Comparison of ENCODE assay signal across 1 cellular context in the genomic region with DNA sequence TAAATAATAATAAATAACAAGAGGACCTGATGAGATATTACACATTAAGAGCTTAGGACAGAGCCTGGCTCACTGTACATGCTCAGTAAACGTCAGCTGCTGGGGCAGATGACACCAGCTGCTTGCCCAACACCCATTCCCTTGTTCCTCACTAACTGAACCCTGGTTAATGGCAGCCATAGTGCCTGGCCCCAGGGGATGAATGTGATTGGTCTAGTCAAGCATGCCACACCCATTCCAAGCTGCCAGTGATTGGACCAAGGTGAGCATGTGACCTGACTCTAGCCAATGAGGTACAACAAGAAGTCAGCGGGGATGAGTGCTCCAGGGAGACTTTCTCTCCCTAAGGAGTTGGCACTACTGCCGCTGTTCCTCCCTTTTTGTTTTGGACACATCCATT.
TF ChIP-seq lines count a peak whose summit lies in the region.

No MANE protein-coding gene starts in this region.

TF ChIP-seq in WTC11, 78 proteins besides CTCF, POLR2A, EP300 and RAD21 (continued from another document):
- TF ChIP-seq ARID4B (CRISPR knock-in tag; IDR thresholded peaks at IDR 0.05; ENCODE audit: borderline replicate concordance) (no peak), NFYB (CRISPR knock-in tag; conservative IDR thresholded peaks at IDR 0.05; ENCODE audit: low read depth) (peak; percentile 56)
TF ChIP-seq in WTC11: peak in this region for 3.
